Comparison of ENCODE assay signal across 24 cellular contexts in genomic region chr1:167435484-167435883, GRCh38.
DNase-seq lines count a peak whose midpoint lies in the region; ATAC-seq lines count a peak whose summit lies in the region.
"Had no signal": no experiment of that assay in that cellular context is flagged by ENCODE, and none has a peak within 500 bp of the region (broad histone marks: within the 10 kb centered on the region; RNA-seq: fewer than 3 reads in every experiment).

No MANE protein-coding gene starts in this region.

- H3K27ac ChIP-seq in CD4-positive, CD25-positive, alpha-beta regulatory T cell (ENCODE audit: insufficient read depth, low read length, poor library complexity, severe bottlenecking): peak overlapping the region; percentile 70
- H3K27ac ChIP-seq: brain microvascular endothelial cell, upper lobe of left lung had no signal

- H3K4me3 ChIP-seq in CD4-positive, CD25-positive, alpha-beta regulatory T cell (ENCODE audit: low read depth, low read length): no peak overlapping the region
- H3K4me3 ChIP-seq: GM12878, lung, MG63, spleen, upper lobe of left lung had no signal

- H3K27me3 ChIP-seq in CD4-positive, CD25-positive, alpha-beta regulatory T cell (ENCODE audit: control insufficient read depth, insufficient read depth, low read length): no peaks in the 10 kb centered on the region
- H3K27me3 ChIP-seq: brain microvascular endothelial cell, upper lobe of left lung had no signal

- no peak for DNase-seq in T-helper 2 cell treated with Interferon-gamma antibody and Interleukin-4, amounts not matched to agents 5 μg/mL and 100 μg/mL, for 36 hours (ENCODE audit: low spot score)
- no peak for DNase-seq in T-helper 2 cell
- DNase-seq in CD4-positive, CD25-positive, alpha-beta regulatory T cell: no peak
- peak in 1 of 3 donors; percentile 16 for DNase-seq in immature natural killer cell
- DNase-seq in activated effector memory CD4-positive, alpha-beta T cell treated with anti-CD3 and anti-CD28 coated beads, Interleukin-2, amount 50 U/mL, for 16 hours: no peak
- DNase-seq: 8988T; brain microvascular endothelial cell; Caco-2; DND-41; kidney glomerular epithelial cell; MG63; NCI-H1417 treated with DMSO at 0.1 percent for 48 hours; NCI-H524; retina; spleen; stimulated activated CD4-positive, alpha-beta T cell treated with anti-CD3 and anti-CD28 coated beads, Interleukin-4, amount 100 ng/mL, for 1 hour; T1000; upper lobe of left lung had no signal

- peaks cover 92% of the 10 kb centered on the region for H3K4me1 ChIP-seq in CD4-positive, CD25-positive, alpha-beta regulatory T cell (ENCODE audit: control insufficient read depth, insufficient read depth, low read length, poor library complexity, severe bottlenecking)
- H3K4me1 ChIP-seq: Caco-2 had no signal

- H3K36me3 ChIP-seq in CD4-positive, CD25-positive, alpha-beta regulatory T cell (ENCODE audit: control insufficient read depth, insufficient read depth, low read length): peaks cover 87% of the 10 kb centered on the region
- H3K36me3 ChIP-seq: brain microvascular endothelial cell, MG63, upper lobe of left lung had no signal

- H3K4me3 Mint-ChIP-seq in T-helper 2 cell treated with Interferon-gamma antibody and Interleukin-4, amounts not matched to agents 5 μg/mL and 100 μg/mL, for 36 hours: no peak overlapping the region
- H3K4me3 Mint-ChIP-seq in CD4-positive, CD25-positive, alpha-beta regulatory T cell: peak overlapping the region; percentile 59 to 79 (median 70)
- no peak overlapping the region for H3K4me3 Mint-ChIP-seq in activated T-helper 17 cell treated with anti-CD3 and anti-CD28 coated beads, Interleukin-2, amount 50 U/mL, for 72 hours
- peak overlapping the region; percentile 55 to 83 (median 73) for H3K4me3 Mint-ChIP-seq in immature natural killer cell
- H3K4me3 Mint-ChIP-seq: WTC11 had no signal

- H3K27me3 Mint-ChIP-seq in T-helper 2 cell treated with Interferon-gamma antibody and Interleukin-4, amounts not matched to agents 5 μg/mL and 100 μg/mL, for 36 hours (ENCODE audit: low read depth): no peaks in the 10 kb centered on the region
- H3K27me3 Mint-ChIP-seq in CD4-positive, CD25-positive, alpha-beta regulatory T cell: peaks cover 4% of the 10 kb centered on the region
- H3K27me3 Mint-ChIP-seq in activated T-helper 17 cell treated with anti-CD3 and anti-CD28 coated beads, Interleukin-2, amount 50 U/mL, for 72 hours: no peaks in the 10 kb centered on the region
- H3K27me3 Mint-ChIP-seq in immature natural killer cell (ENCODE audit: low read depth in 3 of 3): peaks cover 50 to 92% (median 88%) of the 10 kb centered on the region in 3 donors

- H3K9me3 Mint-ChIP-seq in T-helper 2 cell treated with Interferon-gamma antibody and Interleukin-4, amounts not matched to agents 5 μg/mL and 100 μg/mL, for 36 hours: no peaks in the 10 kb centered on the region
- no peaks in the 10 kb centered on the region for H3K9me3 Mint-ChIP-seq in CD4-positive, CD25-positive, alpha-beta regulatory T cell
- no peaks in the 10 kb centered on the region for H3K9me3 Mint-ChIP-seq in activated T-helper 17 cell treated with anti-CD3 and anti-CD28 coated beads, Interleukin-2, amount 50 U/mL, for 72 hours
- H3K9me3 Mint-ChIP-seq in immature natural killer cell: no peaks in the 10 kb centered on the region

- H3K4me1 Mint-ChIP-seq in T-helper 2 cell treated with Interferon-gamma antibody and Interleukin-4, amounts not matched to agents 5 μg/mL and 100 μg/mL, for 36 hours (ENCODE audit: low read depth): peaks cover 36% of the 10 kb centered on the region
- H3K4me1 Mint-ChIP-seq in CD4-positive, CD25-positive, alpha-beta regulatory T cell: peaks cover 21 to 92% (median 61%) of the 10 kb centered on the region in 4 donors
- peaks cover 18% of the 10 kb centered on the region for H3K4me1 Mint-ChIP-seq in activated T-helper 17 cell treated with anti-CD3 and anti-CD28 coated beads, Interleukin-2, amount 50 U/mL, for 72 hours
- peaks cover 94 to 97% of the 10 kb centered on the region in 2 donors for H3K4me1 Mint-ChIP-seq in immature natural killer cell

- H3K9me3 ChIP-seq in CD4-positive, CD25-positive, alpha-beta regulatory T cell (ENCODE audit: control insufficient read depth in 2 of 2, low read length in 2 of 2): no peaks in the 10 kb centered on the region
- H3K9me3 ChIP-seq: Caco-2, MG63, spleen, upper lobe of left lung had no signal

- peaks cover 69% of the 10 kb centered on the region for H3K36me3 Mint-ChIP-seq in T-helper 2 cell treated with Interferon-gamma antibody and Interleukin-4, amounts not matched to agents 5 μg/mL and 100 μg/mL, for 36 hours (ENCODE audit: low read depth)
- H3K36me3 Mint-ChIP-seq in CD4-positive, CD25-positive, alpha-beta regulatory T cell: peaks cover 63% of the 10 kb centered on the region
- H3K36me3 Mint-ChIP-seq in activated T-helper 17 cell treated with anti-CD3 and anti-CD28 coated beads, Interleukin-2, amount 50 U/mL, for 72 hours (ENCODE audit: low read depth): peaks cover 98% of the 10 kb centered on the region
- H3K36me3 Mint-ChIP-seq in immature natural killer cell: peaks cover 50 to 84% (median 66%) of the 10 kb centered on the region in 3 donors
- H3K36me3 Mint-ChIP-seq: WTC11 had no signal

- peak overlapping the region; percentile 52 for H3K27ac Mint-ChIP-seq in T-helper 2 cell treated with Interferon-gamma antibody and Interleukin-4, amounts not matched to agents 5 μg/mL and 100 μg/mL, for 36 hours
- peak overlapping the region; percentile 76 to 96 (median 81) for H3K27ac Mint-ChIP-seq in CD4-positive, CD25-positive, alpha-beta regulatory T cell
- H3K27ac Mint-ChIP-seq in activated T-helper 17 cell treated with anti-CD3 and anti-CD28 coated beads, Interleukin-2, amount 50 U/mL, for 72 hours: peak overlapping the region; percentile 90
- H3K27ac Mint-ChIP-seq in immature natural killer cell: peak overlapping the region; percentile 92 to 99 (median 97)
- H3K27ac Mint-ChIP-seq: WTC11 had no signal

- ATAC-seq in CD4-positive, CD25-positive, alpha-beta regulatory T cell (ENCODE audit: low read depth in 2 of 2): no peak
- no peak for ATAC-seq in activated T-helper 17 cell treated with anti-CD3 and anti-CD28 coated beads, Interleukin-2, amount 50 U/mL, for 72 hours (replicated peaks)
- ATAC-seq in HG03457 (IDR thresholded peaks at IDR 0.05; ENCODE audit: unreplicated experiment) (no peak), GM21447 (IDR thresholded peaks at IDR 0.05; ENCODE audit: unreplicated experiment) (no peak)
- ATAC-seq: GM12878, WTC11 had no signal

Comparison
In these comparisons a context has a peak if more than half of its experiments do, and no peak if none do; other contexts are left out.
1. H3K4me3 Mint-ChIP-seq: peak in CD4-positive, CD25-positive, alpha-beta regulatory T cell (4 of 4) and immature natural killer cell (5 of 5); none in T-helper 2 cell treated with Interferon-gamma antibody and Interleukin-4, amounts not matched to agents 5 μg/mL and 100 μg/mL, for 36 hours (single experiment) and activated T-helper 17 cell treated with anti-CD3 and anti-CD28 coated beads, Interleukin-2, amount 50 U/mL, for 72 hours (single experiment).
2. Peak in every context shown above with its lines, with median percentiles within 50 percentile points of each other: H3K27ac Mint-ChIP-seq.